In genomic region chr3:52983336-52983807, GRCh38 we compare ENCODE assay signal across 8 cellular contexts.
DNase-seq lines count a peak whose midpoint lies in the region; ATAC-seq and TF ChIP-seq lines count a peak whose summit lies in the region.

No MANE protein-coding gene starts in this region.

- no peak overlapping the region for H3K4me3 ChIP-seq in GM23338
- no peak overlapping the region for H3K4me3 ChIP-seq in sigmoid colon
- H3K4me3 ChIP-seq in neuronal stem cell (ENCODE audit: low read length in 2 of 2): no peak overlapping the region

- H2BK12ac ChIP-seq in neuronal stem cell (ENCODE audit: low read length): no peak overlapping the region

- no peaks in the 10 kb centered on the region for H3K9me3 ChIP-seq in sigmoid colon
- H3K9me3 ChIP-seq in neuronal stem cell (replicated peaks in 1 of 2; ENCODE audit: control insufficient read depth in 2 of 2, insufficient read depth in 1 of 2, low read depth in 1 of 2, low read length in 2 of 2): peaks cover 0 to 4% of the 10 kb centered on the region in 2 donors

- no peak overlapping the region for H3K18ac ChIP-seq in neuronal stem cell (ENCODE audit: low read length)

- no peak overlapping the region for H3K4ac ChIP-seq in neuronal stem cell (ENCODE audit: low read length)

- H3K9me3 Mint-ChIP-seq in GM23338: no peaks in the 10 kb centered on the region; the same call in 2 of the 3 replicates
- H3K9me3 Mint-ChIP-seq in activated T-cell treated with anti-CD3 and anti-CD28 coated beads, Interleukin-2, amount 50 U/mL, for 72 hours: no peaks in the 10 kb centered on the region

- H3K36me3 ChIP-seq in GM23338 (ENCODE audit: insufficient read depth) (no peaks in the 10 kb centered on the region), sigmoid colon (no peaks in the 10 kb centered on the region), neuronal stem cell (replicated peaks in 1 of 2; ENCODE audit: control insufficient read depth in 2 of 2, insufficient read depth in 2 of 2, low read length in 2 of 2) (no peaks in the 10 kb centered on the region)

- H2AFZ ChIP-seq in GM23338 (no peak overlapping the region), neuronal stem cell (ENCODE audit: low read length) (no peak overlapping the region)

- H2BK5ac ChIP-seq in neuronal stem cell (ENCODE audit: low read length): no peak overlapping the region

- H3K27me3 Mint-ChIP-seq in GM23338 (ENCODE audit: insufficient read depth, low read depth, poor library complexity): peaks cover 1% of the 10 kb centered on the region
- no peaks in the 10 kb centered on the region for H3K27me3 Mint-ChIP-seq in activated T-cell treated with anti-CD3 and anti-CD28 coated beads, Interleukin-2, amount 50 U/mL, for 72 hours (ENCODE audit: low read depth)

- H3K4me1 ChIP-seq in GM23338 (ENCODE audit: insufficient read depth): no peaks in the 10 kb centered on the region
- no peaks in the 10 kb centered on the region for H3K4me1 ChIP-seq in sigmoid colon
- no peaks in the 10 kb centered on the region for H3K4me1 ChIP-seq in neuronal stem cell (ENCODE audit: control insufficient read depth in 2 of 2, insufficient read depth in 1 of 2, low read depth in 1 of 2, low read length in 2 of 2)

- no peak for TF ChIP-seq POLR2A in sigmoid colon (IDR thresholded peaks at IDR 0.05)

- TF ChIP-seq CTCF in GM10266 (IDR thresholded peaks at IDR 0.05; ENCODE audit: control insufficient read depth, insufficient read depth, low read depth, missing control alignments): no peak
- no peak for TF ChIP-seq CTCF in GM23338 (conservative IDR thresholded peaks at IDR 0.05; ENCODE audit: low read depth in 2 of 2)
- no peak for TF ChIP-seq CTCF in sigmoid colon (IDR thresholded peaks at IDR 0.05)

- no peak for TF ChIP-seq EP300 in sigmoid colon (IDR thresholded peaks at IDR 0.05)

- WGBS in sigmoid colon, 2 donors: 42 to 50% methylated on average over 5 of the region's 5 CpGs
- no CpG with 5 or more reads among the region's 5 CpGs for WGBS in neuronal stem cell (ENCODE audit: extremely low coverage in 2 of 2, insufficient read length in 2 of 2, insufficient replicate concordance in 1 of 2), 2 donors

- no peak overlapping the region for H3K23ac ChIP-seq in neuronal stem cell (ENCODE audit: low read depth, low read length, poor library complexity)

- H3K9me2 ChIP-seq in GM23338 (ENCODE audit: insufficient read depth): no peaks in the 10 kb centered on the region

- no peaks in the 10 kb centered on the region for H3F3A ChIP-seq in GM23338 (replicated peaks; ENCODE audit: low read depth)

- H4K91ac ChIP-seq in neuronal stem cell (ENCODE audit: low read depth, low read length, poor library complexity): no peak overlapping the region

- no peak overlapping the region for H2BK120ac ChIP-seq in neuronal stem cell (ENCODE audit: low read depth, low read length)

- no peaks in the 10 kb centered on the region for H3K79me1 ChIP-seq in neuronal stem cell (ENCODE audit: low read depth, low read length)

- H4K20me1 ChIP-seq in GM23338 (replicated peaks; ENCODE audit: insufficient read depth): no peaks in the 10 kb centered on the region; the same call in 1 of the 2 replicates

- H4K8ac ChIP-seq in neuronal stem cell (ENCODE audit: low read depth, low read length): no peak overlapping the region

- H3K4me2 ChIP-seq in GM23338: no peak overlapping the region
- H3K4me2 ChIP-seq in neuronal stem cell (ENCODE audit: insufficient read depth, low read length, poor library complexity, severe bottlenecking): no peak overlapping the region

- H3K36me3 Mint-ChIP-seq in GM23338 (ENCODE audit: low read depth): no peaks in the 10 kb centered on the region
- H3K36me3 Mint-ChIP-seq in activated T-cell treated with anti-CD3 and anti-CD28 coated beads, Interleukin-2, amount 50 U/mL, for 72 hours (ENCODE audit: insufficient read depth in 2 of 2): peaks cover 0 to 4% of the 10 kb centered on the region in 2 donors

- H3K27ac ChIP-seq in GM23338 (ENCODE audit: low read depth): no peak overlapping the region
- peak overlapping the region in 1 of 4 donors; percentile 50 for H3K27ac ChIP-seq in sigmoid colon
- H3K27ac ChIP-seq in neuronal stem cell (replicated peaks; ENCODE audit: low read length): no peak overlapping the region

- DNase-seq in GM10266 (ENCODE audit: extremely low spot score) (peak; percentile 67), GM23338 (ENCODE audit: low spot score) (no peak), NOMO-1 (lab: John Stamatoyannopoulos, UW; ENCODE audit: unreplicated experiment in 2 of 2) (peak; percentile 70 to 86), DMS 273 (lab: John Stamatoyannopoulos, UW; ENCODE audit: unreplicated experiment) (no peak), sigmoid colon (no peak), neuronal stem cell (ENCODE audit: low spot score) (no peak)
- DNase-seq in activated T-cell treated with anti-CD3 and anti-CD28 coated beads, Interleukin-2, amount 50 U/mL, for 72 hours: peak; percentile 65 to 73
- peak; percentile 8 to 54 (median 18) for DNase-seq in stimulated activated CD4-positive, alpha-beta T cell treated with anti-CD3 and anti-CD28 coated beads, Interleukin-1b, Interleukin-23, amount 100 ng/mL, for 24 hours (ENCODE audit: low read depth in 4 of 4, low spot score in 1 of 4)

- H3K4me3 Mint-ChIP-seq in GM23338: no peak overlapping the region
- peak overlapping the region; percentile 59 to 86 for H3K4me3 Mint-ChIP-seq in activated T-cell treated with anti-CD3 and anti-CD28 coated beads, Interleukin-2, amount 50 U/mL, for 72 hours

- ATAC-seq in GM23338: no peak
- ATAC-seq in activated T-cell treated with anti-CD3 and anti-CD28 coated beads, Interleukin-2, amount 50 U/mL, for 72 hours (replicated peaks in 1 of 2): peak; percentile 89 to 93

- H3K14ac ChIP-seq in neuronal stem cell (ENCODE audit: low read length): no peak overlapping the region

- H3K79me2 ChIP-seq in GM23338 (replicated peaks; ENCODE audit: insufficient read depth): no peaks in the 10 kb centered on the region

- intact Hi-C loops in sigmoid colon (cut with DNase I): no loop called here

- no peaks in the 10 kb centered on the region for H3K27me3 ChIP-seq in GM23338 (ENCODE audit: insufficient read depth)
- H3K27me3 ChIP-seq in sigmoid colon: no peaks in the 10 kb centered on the region
- H3K27me3 ChIP-seq in neuronal stem cell (ENCODE audit: control insufficient read depth in 3 of 3, insufficient read depth in 3 of 3, low read depth in 1 of 3, low read length in 3 of 3): no peaks in the 10 kb centered on the region

- H3K27ac Mint-ChIP-seq in GM23338: peak overlapping the region; percentile 8; the same call in 1 of the 2 replicates
- H3K27ac Mint-ChIP-seq in activated T-cell treated with anti-CD3 and anti-CD28 coated beads, Interleukin-2, amount 50 U/mL, for 72 hours: peak overlapping the region; percentile 93

- H3K9ac ChIP-seq in neuronal stem cell (ENCODE audit: low read depth, low read length, poor library complexity): no peak overlapping the region

- no peak overlapping the region for H2BK15ac ChIP-seq in neuronal stem cell (ENCODE audit: low read length)

- no peak overlapping the region for H2AK5ac ChIP-seq in neuronal stem cell (ENCODE audit: low read depth, low read length)

- H3K4me1 Mint-ChIP-seq in GM23338: peaks cover 13% of the 10 kb centered on the region
- H3K4me1 Mint-ChIP-seq in activated T-cell treated with anti-CD3 and anti-CD28 coated beads, Interleukin-2, amount 50 U/mL, for 72 hours (ENCODE audit: low read depth): peaks cover 32% of the 10 kb centered on the region

TF ChIP-seq in GM23338, 12 proteins besides CTCF, POLR2A, EP300 and RAD21:
- TF ChIP-seq NANOG (IDR thresholded peaks at IDR 0.05; ENCODE audit: borderline replicate concordance) (no peak), STAT1 (IDR thresholded peaks at IDR 0.05; ENCODE audit: unreplicated experiment) (no peak), ZNF331 (CRISPR knock-in tag; IDR thresholded peaks at IDR 0.05; ENCODE audit: low read depth) (no peak), ETS1 (IDR thresholded peaks at IDR 0.05) (no peak), EZH2 (IDR thresholded peaks at IDR 0.05; ENCODE audit: low read depth, unreplicated experiment) (no peak), EZH2phosphoT487 (IDR thresholded peaks at IDR 0.05; ENCODE audit: unreplicated experiment) (no peak)

Comparison
In these comparisons a context has a peak if more than half of its experiments do, and no peak if none do; other contexts are left out.
1. DNase-seq: peak in GM10266 (single experiment), NOMO-1 (2 of 2), activated T-cell treated with anti-CD3 and anti-CD28 coated beads, Interleukin-2, amount 50 U/mL, for 72 hours (2 of 2) and stimulated activated CD4-positive, alpha-beta T cell treated with anti-CD3 and anti-CD28 coated beads, Interleukin-1b, Interleukin-23, amount 100 ng/mL, for 24 hours (4 of 4); none in GM23338 (single experiment), DMS 273 (single experiment), sigmoid colon (single experiment) and neuronal stem cell (single experiment).